ENCODE assay signal across 26 cellular contexts in the genomic region with DNA sequence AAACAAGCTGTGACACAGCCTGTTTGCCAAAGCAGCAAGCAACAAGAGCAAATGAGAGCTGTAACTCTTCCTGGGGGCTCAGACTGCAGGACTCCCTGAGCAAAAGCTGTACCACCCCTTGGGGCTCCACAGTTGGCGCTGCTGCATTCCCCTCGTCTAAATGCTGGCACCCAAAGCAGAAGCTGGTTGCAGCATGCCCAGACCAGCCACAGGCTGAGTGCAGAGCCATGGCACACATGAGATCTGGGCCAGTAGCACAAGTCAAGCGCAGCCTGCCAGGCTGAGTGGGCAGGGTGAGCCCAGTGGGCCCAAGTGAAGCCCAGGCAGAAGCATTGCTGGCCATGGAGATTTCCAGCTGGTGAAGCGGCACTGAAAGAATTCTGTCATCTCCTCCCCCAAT.
"Had no signal": no experiment of that assay in that cellular context is flagged by ENCODE, and none has a peak within 500 bp of the region (broad histone marks: within the 10 kb centered on the region; RNA-seq: fewer than 3 reads in every experiment).

No MANE protein-coding gene starts in this region.

- H3K27me3 Mint-ChIP-seq: natural killer cell treated with Interleukin-12 subunit alpha and Interleukin-12 subunit beta and Interleukin-15 and Interleukin-18, amount 100 ng/mL, for 72 hours had no signal

- H3K27ac ChIP-seq: dorsolateral prefrontal cortex, esophagus squamous epithelium, lower lobe of right lung, psoas muscle, skin epidermis, testis, tibial artery, upper lobe of left lung, uterus had no signal

- H3K36me3 Mint-ChIP-seq: memory B cell; naive B cell; natural killer cell treated with Interleukin-12 subunit alpha and Interleukin-12 subunit beta and Interleukin-15 and Interleukin-18, amount 100 ng/mL, for 72 hours had no signal

- H3K4me3 ChIP-seq: dorsolateral prefrontal cortex, esophagus squamous epithelium, lower lobe of right lung, mucosa of descending colon, psoas muscle, skin epidermis, testis, tibial artery, upper lobe of left lung, uterus had no signal

- H3K4me3 Mint-ChIP-seq: endodermal cell; memory B cell; natural killer cell treated with Interleukin-12 subunit alpha and Interleukin-12 subunit beta and Interleukin-15 and Interleukin-18, amount 100 ng/mL, for 72 hours; neural crest cell had no signal

- H3K9me3 ChIP-seq: esophagus squamous epithelium, lower lobe of right lung, mucosa of descending colon, psoas muscle, testis, upper lobe of left lung, uterus had no signal

- H3K27ac Mint-ChIP-seq: endodermal cell; memory B cell; naive B cell; natural killer cell treated with Interleukin-12 subunit alpha and Interleukin-12 subunit beta and Interleukin-15 and Interleukin-18, amount 100 ng/mL, for 72 hours had no signal

- H3K27me3 ChIP-seq: dorsolateral prefrontal cortex, esophagus squamous epithelium, testis, tibial artery, upper lobe of left lung, uterus had no signal

- FAIRE-seq: colon, frontal cortex, keratinocyte had no signal

- H3K36me3 ChIP-seq: esophagus squamous epithelium, lower lobe of right lung, tibial artery, upper lobe of left lung, uterus had no signal

- H3K9me3 Mint-ChIP-seq: memory B cell; natural killer cell treated with Interleukin-12 subunit alpha and Interleukin-12 subunit beta and Interleukin-15 and Interleukin-18, amount 100 ng/mL, for 72 hours had no signal

- H3K4me1 Mint-ChIP-seq: memory B cell, naive B cell had no signal

- DNase-seq: central memory CD4-positive, alpha-beta T cell; dorsolateral prefrontal cortex; effector CD8-positive, alpha-beta T cell; endodermal cell; esophagus squamous epithelium; left ventricle myocardium superior; lower lobe of right lung; mucosa of descending colon; naive B cell; nucleus accumbens; psoas muscle; stimulated activated CD4-positive, alpha-beta T cell treated with anti-CD3 and anti-CD28 coated beads, Interleukin-15, amount 100 ng/mL, for 24 hours; stimulated activated CD4-positive, alpha-beta T cell treated with anti-CD3 and anti-CD28 coated beads, Interleukin-2, amount 100 ng/mL, for 48 hours; stimulated activated naive CD4-positive, alpha-beta T cell; substantia nigra; testis; tibial artery; uterus had no signal

- H3K4me1 ChIP-seq: lower lobe of right lung, psoas muscle, testis, upper lobe of left lung, uterus had no signal
